In genomic region chr17:50464736-50465135, GRCh38 we compare ENCODE assay signal across 20 cellular contexts. TPM values are rescaled to one million over a fixed set of nuclear protein-coding genes. Genes with fewer than 3 reads are reported as not detected.
"Had no signal": no experiment of that assay in that cellular context is flagged by ENCODE, and none has a peak within 500 bp of the region (broad histone marks: within the 10 kb centered on the region; RNA-seq: fewer than 3 reads in every experiment).

No MANE protein-coding gene starts in this region.

- ATAC-seq: activated CD4-positive, CD25-positive, alpha-beta regulatory T cell treated with anti-CD3 and anti-CD28 coated beads, Interleukin-2, amount 50 U/mL, for 24 hours; activated CD8-positive, alpha-beta T cell treated with anti-CD3 and anti-CD28 coated beads, Interleukin-2, amount 10 ng/mL, durations not matched to agents 7 days and 5 days had no signal

- H3K36me3 ChIP-seq: MG63 had no signal

- H3K27ac ChIP-seq: Peyer's patch had no signal

- FAIRE-seq: astrocyte had no signal

- DNase-seq: activated CD4-positive, alpha-beta T cell treated with anti-CD3 and anti-CD28 coated beads for 48 hours; activated CD4-positive, alpha-beta T cell treated with anti-CD3 and anti-CD28 coated beads, Interleukin-2, amount 50 U/mL, for 4 hours; activated CD8-positive, alpha-beta T cell treated with anti-CD3 and anti-CD28 coated beads, Interleukin-2, amount 10 ng/mL, durations not matched to agents 7 days and 5 days; activated effector memory CD4-positive, alpha-beta T cell treated with Interleukin-2 at 50 U/mL for 16 hours; activated naive CD4-positive, alpha-beta T cell; activated T-cell treated with anti-CD3 and anti-CD28 coated beads, Interleukin-2, amount 50 U/mL, for 24 hours; amygdala; MG63; MV-4-11; NCI-H1092 treated with DMSO at 0.1 percent for 48 hours; NCI-H1417 treated with DMSO at 0.1 percent for 48 hours; NCI-H1694; NCI-H2107; NCI-H510A treated with DMSO at 0.1 percent for 48 hours; Peyer's patch; SHP77 treated with DMSO at 0.1 percent for 48 hours had no signal

- H3K9me3 ChIP-seq: MG63, Peyer's patch had no signal

- H3K4me3 ChIP-seq: MG63, Peyer's patch had no signal

- H3K27me3 ChIP-seq: MG63 had no signal

RNA-seq across cellular contexts. Expression of gene CHAD, which starts 3.9 kb away (rescaled TPM):
- total RNA-seq: activated CD8-positive, alpha-beta T cell treated with anti-CD3 and anti-CD28 coated beads, Interleukin-2, amount 10 ng/mL, durations not matched to agents 7 days and 5 days; activated T-helper 1 cell treated with anti-CD3 and anti-CD28 coated beads, Interleukin-12 subunit alpha, Interleukin-12 subunit beta, Interleukin-2, Interleukin-4 antibody, amounts not matched to agents 30 ng/mL and 10 ng/mL and 1 ng/mL, durations not matched to agents 14 hours and 24 hours and 36 hours; astrocyte; SK-MEL-5 had no signal
